Comparison of ENCODE assay signal across 13 cellular contexts in the genomic region with DNA sequence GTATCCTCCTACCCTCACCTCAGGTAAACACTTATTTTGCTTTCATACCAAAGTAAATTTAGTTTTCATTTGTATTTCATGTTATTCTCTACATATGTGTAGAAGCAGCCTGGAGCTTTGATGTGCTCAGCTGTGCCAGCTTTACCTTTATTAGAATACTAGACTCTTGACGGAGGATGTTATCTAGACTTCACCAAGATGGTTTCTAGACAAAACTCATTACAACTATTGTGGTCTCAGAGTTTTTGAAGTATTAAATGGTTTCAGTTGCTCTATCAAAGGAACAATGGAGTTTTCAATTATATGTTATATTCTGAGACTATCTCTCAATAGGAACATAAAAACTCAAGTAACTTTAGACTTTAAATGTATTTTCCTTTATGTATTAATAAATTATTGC. TPM values are rescaled to one million over a fixed set of nuclear protein-coding genes. Genes with fewer than 3 reads are reported as not detected.
DNase-seq lines count a peak whose midpoint lies in the region; ATAC-seq and TF ChIP-seq lines count a peak whose summit lies in the region.
"Had no signal": no experiment of that assay in that cellular context is flagged by ENCODE, and none has a peak within 500 bp of the region (broad histone marks: within the 10 kb centered on the region; RNA-seq: fewer than 3 reads in every experiment).

No MANE protein-coding gene starts in this region.

- H3K9me3 ChIP-seq in MG63 = no peaks in the 10 kb centered on the region
- H3K9me3 ChIP-seq: ascending aorta, Caco-2, esophagus muscularis mucosa had no signal

- TF ChIP-seq CTCF in endothelial cell (IDR thresholded peaks at IDR 0.05; ENCODE audit: unreplicated experiment) = no peak

- peak overlapping the region; percentile 88 for H3K27ac Mint-ChIP-seq in activated naive CD8-positive, alpha-beta T cell treated with anti-CD3 and anti-CD28 coated beads, Interleukin-2, amount 50 U/mL, for 24 hours
- H3K27ac Mint-ChIP-seq in endothelial cell (ENCODE audit: unreplicated experiment) = no peak overlapping the region

- TF ChIP-seq POLR2A in GM18505 (IDR thresholded peaks at IDR 0.05; ENCODE audit: borderline replicate concordance, extremely low read depth, insufficient read depth, insufficient read length) = no peak

- DNase-seq in activated naive CD8-positive, alpha-beta T cell treated with anti-CD3 and anti-CD28 coated beads, Interleukin-2, amount 50 U/mL, for 24 hours = no peak
- DNase-seq in CD1c-positive myeloid dendritic cell (ENCODE audit: extremely low spot score) (no peak), endothelial cell (ENCODE audit: low spot score) (no peak), MG63 (no peak)
- DNase-seq in stimulated activated CD4-positive, alpha-beta T cell treated with anti-CD3 and anti-CD28 coated beads, Interleukin-15, amount 100 ng/mL, for 24 hours = no peak
- DNase-seq: Caco-2, NCI-H748 treated with DMSO at 0.1 percent for 48 hours had no signal

- H3K27me3 Mint-ChIP-seq in activated naive CD8-positive, alpha-beta T cell treated with anti-CD3 and anti-CD28 coated beads, Interleukin-2, amount 50 U/mL, for 24 hours = no peaks in the 10 kb centered on the region
- H3K27me3 Mint-ChIP-seq in endothelial cell (ENCODE audit: unreplicated experiment) = peaks cover 4% of the 10 kb centered on the region

- peaks cover 63% of the 10 kb centered on the region for H3K4me1 Mint-ChIP-seq in activated naive CD8-positive, alpha-beta T cell treated with anti-CD3 and anti-CD28 coated beads, Interleukin-2, amount 50 U/mL, for 24 hours
- H3K4me1 Mint-ChIP-seq in endothelial cell (ENCODE audit: unreplicated experiment) = peaks cover 2% of the 10 kb centered on the region

- H3K36me3 Mint-ChIP-seq in activated naive CD8-positive, alpha-beta T cell treated with anti-CD3 and anti-CD28 coated beads, Interleukin-2, amount 50 U/mL, for 24 hours (ENCODE audit: low read depth) = peaks cover 17% of the 10 kb centered on the region
- no peaks in the 10 kb centered on the region for H3K36me3 Mint-ChIP-seq in endothelial cell (ENCODE audit: low read depth, unreplicated experiment)

- peak; percentile 46 for ATAC-seq in GM18505 (IDR thresholded peaks at IDR 0.05; ENCODE audit: unreplicated experiment)
- peak; percentile 52 for ATAC-seq in GM21381 (IDR thresholded peaks at IDR 0.05; ENCODE audit: unreplicated experiment)
- ATAC-seq in HG03432 (IDR thresholded peaks at IDR 0.05; ENCODE audit: unreplicated experiment) = peak; percentile 69
- peak; percentile 69 for ATAC-seq in activated naive CD8-positive, alpha-beta T cell treated with anti-CD3 and anti-CD28 coated beads, Interleukin-2, amount 50 U/mL, for 24 hours

- peak overlapping the region; percentile 15 for H3K4me3 Mint-ChIP-seq in activated naive CD8-positive, alpha-beta T cell treated with anti-CD3 and anti-CD28 coated beads, Interleukin-2, amount 50 U/mL, for 24 hours
- H3K4me3 Mint-ChIP-seq in endothelial cell (ENCODE audit: unreplicated experiment) = no peak overlapping the region

- no peak overlapping the region for H3K4me3 ChIP-seq in MG63
- H3K4me3 ChIP-seq: ascending aorta, esophagus muscularis mucosa had no signal

- H3K9me3 Mint-ChIP-seq in activated naive CD8-positive, alpha-beta T cell treated with anti-CD3 and anti-CD28 coated beads, Interleukin-2, amount 50 U/mL, for 24 hours = peaks cover 5% of the 10 kb centered on the region
- H3K9me3 Mint-ChIP-seq in endothelial cell (ENCODE audit: unreplicated experiment) = no peaks in the 10 kb centered on the region

- no peaks in the 10 kb centered on the region; the same call in none of the 2 replicates for H3K27me3 ChIP-seq in MG63
- H3K27me3 ChIP-seq: ascending aorta had no signal

- H3K36me3 ChIP-seq in MG63 = no peaks in the 10 kb centered on the region
- H3K36me3 ChIP-seq: ascending aorta, esophagus muscularis mucosa had no signal

RNA-seq across cellular contexts. Expression of a gene that starts 5.0 kb away (rescaled TPM):
- not detected for total RNA-seq in endothelial cell (ENCODE audit: unreplicated experiment)
- not detected in 2 replicates for total RNA-seq in MG63 (2014; rRNA removed; shearing (Covaris generic); ENCODE audit: low replicate concordance)
- total RNA-seq: Caco-2, renal cortical epithelial cell had no signal

RNA-seq across cellular contexts. Expression of a gene that starts 55.1 kb away (rescaled TPM):
- 0.08 TPM for total RNA-seq in endothelial cell (ENCODE audit: unreplicated experiment)
- not detected in 2 replicates for total RNA-seq in MG63 (2014; rRNA removed; shearing (Covaris generic); ENCODE audit: low replicate concordance)
- total RNA-seq: ascending aorta, esophagus muscularis mucosa had no signal
